Comparison of ENCODE assay signal across 9 cellular contexts in the genomic region with DNA sequence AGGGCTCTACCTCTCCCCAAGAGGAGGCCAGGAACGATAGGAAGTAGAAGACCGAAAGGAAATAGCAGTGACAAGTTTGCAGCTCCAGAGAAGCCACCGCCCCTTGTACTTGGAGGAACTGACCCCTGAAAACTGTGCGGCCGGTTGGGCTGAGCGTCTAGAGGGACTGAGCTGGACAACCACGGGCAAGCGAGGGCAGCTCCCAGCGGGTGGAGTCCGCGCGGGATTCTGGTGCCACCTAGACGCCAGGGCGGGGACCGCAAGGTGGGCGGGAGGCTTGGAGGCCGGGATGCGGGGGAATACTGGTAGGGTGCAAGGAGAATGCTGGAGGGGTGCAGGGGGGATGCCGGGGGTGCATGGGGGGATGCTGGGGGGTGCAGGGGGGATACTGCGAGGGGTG. TPM values are rescaled to one million over a fixed set of nuclear protein-coding genes. Genes with fewer than 3 reads are reported as not detected.
DNase-seq lines count a peak whose midpoint lies in the region; ATAC-seq, FAIRE-seq and TF ChIP-seq lines count a peak whose summit lies in the region.
"Had no signal": no experiment of that assay in that cellular context is flagged by ENCODE, and none has a peak within 500 bp of the region (broad histone marks: within the 10 kb centered on the region; RNA-seq: fewer than 3 reads in every experiment).

No MANE protein-coding gene starts in this region.

- TF ChIP-seq POLR2A in gastroesophageal sphincter (IDR thresholded peaks at IDR 0.05) = no peak

- H3K27ac ChIP-seq in gastroesophageal sphincter (no peak overlapping the region), psoas muscle (no peak overlapping the region)
- H3K27ac ChIP-seq in CD4-positive, alpha-beta T cell (ENCODE audit: low read depth, low read length) = no peak overlapping the region

- intact Hi-C loops in psoas muscle (cut with DNase I) = no loop called here
- intact Hi-C loops in CD4-positive, alpha-beta T cell (cut with DNase I, micrococcal nuclease) = no loop called here

- H3K27me3 ChIP-seq in gastroesophageal sphincter (peaks cover 82% of the 10 kb centered on the region), psoas muscle (ENCODE audit: insufficient read depth in 3 of 3, low read length in 2 of 3) (peaks cover 3 to 60% (median 23%) of the 10 kb centered on the region in 3 donors)
- peaks cover 58% of the 10 kb centered on the region for H3K27me3 ChIP-seq in CD4-positive, alpha-beta T cell (ENCODE audit: control insufficient read depth, insufficient read depth, low read length)

- peaks cover 12% of the 10 kb centered on the region for H3K9me3 Mint-ChIP-seq in WTC11
- H3K9me3 Mint-ChIP-seq in CD4-positive, alpha-beta T cell = no peaks in the 10 kb centered on the region
- H3K9me3 Mint-ChIP-seq: stimulated activated naive CD8-positive, alpha-beta T cell treated with anti-CD3 and anti-CD28 coated beads, Interleukin-15, Interleukin-2, amounts not matched to agents 100 ng/mL and 50 ng/mL, for 24 hours had no signal

- H3K4me3 Mint-ChIP-seq in WTC11 = peak overlapping the region; percentile 54
- H3K4me3 Mint-ChIP-seq in CD4-positive, alpha-beta T cell = no peak overlapping the region

- no peaks in the 10 kb centered on the region for H3K9me3 ChIP-seq in gastroesophageal sphincter
- H3K9me3 ChIP-seq in psoas muscle = no peaks in the 10 kb centered on the region
- no peaks in the 10 kb centered on the region for H3K9me3 ChIP-seq in CD4-positive, alpha-beta T cell (ENCODE audit: control insufficient read depth, low read length)

- peaks cover 82% of the 10 kb centered on the region for H3K27me3 Mint-ChIP-seq in WTC11 (ENCODE audit: low read depth)
- H3K27me3 Mint-ChIP-seq in CD4-positive, alpha-beta T cell = peaks cover 79% of the 10 kb centered on the region

- POLR2A ChIA-PET in WTC11 (lab: Charles Lee) = no interaction called here
- POLR2A ChIA-PET in CD4-positive, alpha-beta T cell (lab: Charles Lee) = no interaction called here

- ATAC-seq in WTC11 (peak; percentile 11), gastroesophageal sphincter (peak; percentile 75), psoas muscle (peak; percentile 70 to 82 (median 78)), HG02798 (IDR thresholded peaks at IDR 0.05; ENCODE audit: poor library complexity, unreplicated experiment) (no peak)
- ATAC-seq in CD4-positive, alpha-beta T cell (ENCODE audit: poor library complexity) = no peak

- peak; percentile 76 for FAIRE-seq in GM19239 (lab: Jason Lieb, UNC)

- CTCF ChIA-PET in WTC11 (lab: Charles Lee) = interaction anchor here (0.6 to 5.2 kb wide), 18 partner anchors 10 to 597 kb away, joined by 3 to 42 read pairs (median 4); partner anchors contain the start of gene TMIGD1
- CTCF ChIA-PET in CD4-positive, alpha-beta T cell (lab: Charles Lee) = no interaction called here

- H3K36me3 ChIP-seq in gastroesophageal sphincter (no peaks in the 10 kb centered on the region), psoas muscle (ENCODE audit: insufficient read depth in 1 of 2, low read depth in 1 of 2) (no peaks in the 10 kb centered on the region)

- DNase-seq in AG09309 (ENCODE audit: low read depth) (no peak), GM19239 (ENCODE audit: insufficient read length, low spot score) (peak; percentile 61), WTC11 (ENCODE audit: low spot score) (peak; percentile 75), psoas muscle (peak; percentile 53 to 73)
- DNase-seq in CD4-positive, alpha-beta T cell = no peak
- no peak for DNase-seq in stimulated activated naive CD4-positive, alpha-beta T cell (lab: John Stamatoyannopoulos, UW)

- no peak for TF ChIP-seq EP300 in gastroesophageal sphincter (IDR thresholded peaks at IDR 0.05)

- H3K4me1 ChIP-seq in gastroesophageal sphincter = peaks cover 0 to 40% (median 17%) of the 10 kb centered on the region in 3 donors
- peaks cover 7% of the 10 kb centered on the region for H3K4me1 ChIP-seq in psoas muscle

- 5 to 12% methylated on average over 3 to 13 of the region's 20 CpGs for WGBS in gastroesophageal sphincter (ENCODE audit: low coverage in 1 of 2), 2 donors
- 4 to 6% (median 5%) methylated on average over 10 to 20 of the region's 20 CpGs for WGBS in psoas muscle, 3 donors

- TF ChIP-seq CTCF in AG09309 (IDR thresholded peaks at IDR 0.05; ENCODE audit: control insufficient read depth, insufficient read depth, low read depth, low read length, missing control alignments) (peak; percentile 54), WTC11 (IDR thresholded peaks at IDR 0.05) (no peak), gastroesophageal sphincter (IDR thresholded peaks at IDR 0.05) (peak in 3 of 4 experiments; percentile 41 to 59 (median 49)), psoas muscle (IDR thresholded peaks at IDR 0.05) (peak; percentile 29)
- TF ChIP-seq CTCF in CD4-positive, alpha-beta T cell (IDR thresholded peaks at IDR 0.05) = no peak

- H3K36me3 Mint-ChIP-seq in WTC11 = peaks cover 5% of the 10 kb centered on the region; the same call in 1 of the 2 replicates
- H3K36me3 Mint-ChIP-seq in CD4-positive, alpha-beta T cell (ENCODE audit: low read depth) = no peaks in the 10 kb centered on the region

- no peak overlapping the region for H3K27ac Mint-ChIP-seq in WTC11
- no peak overlapping the region for H3K27ac Mint-ChIP-seq in CD4-positive, alpha-beta T cell
- H3K27ac Mint-ChIP-seq: stimulated activated naive CD8-positive, alpha-beta T cell treated with anti-CD3 and anti-CD28 coated beads, Interleukin-15, Interleukin-2, amounts not matched to agents 100 ng/mL and 50 ng/mL, for 24 hours had no signal

- H3K4me1 Mint-ChIP-seq in WTC11 = peaks cover 28% of the 10 kb centered on the region
- peaks cover 22% of the 10 kb centered on the region for H3K4me1 Mint-ChIP-seq in CD4-positive, alpha-beta T cell (ENCODE audit: low read depth)

- no peak overlapping the region for H3K4me3 ChIP-seq in AG09309 (ENCODE audit: control insufficient read depth, low read depth, low read length)
- no peak overlapping the region for H3K4me3 ChIP-seq in gastroesophageal sphincter
- H3K4me3 ChIP-seq in psoas muscle = no peak overlapping the region

TF ChIP-seq in WTC11, 78 proteins besides CTCF, POLR2A, EP300 and RAD21:
- TF ChIP-seq GABPB1 (CRISPR knock-in tag; IDR thresholded peaks at IDR 0.05) = no peak
- no peak for TF ChIP-seq JAZF1 (CRISPR knock-in tag; IDR thresholded peaks at IDR 0.05)
- TF ChIP-seq, protein P1, sequence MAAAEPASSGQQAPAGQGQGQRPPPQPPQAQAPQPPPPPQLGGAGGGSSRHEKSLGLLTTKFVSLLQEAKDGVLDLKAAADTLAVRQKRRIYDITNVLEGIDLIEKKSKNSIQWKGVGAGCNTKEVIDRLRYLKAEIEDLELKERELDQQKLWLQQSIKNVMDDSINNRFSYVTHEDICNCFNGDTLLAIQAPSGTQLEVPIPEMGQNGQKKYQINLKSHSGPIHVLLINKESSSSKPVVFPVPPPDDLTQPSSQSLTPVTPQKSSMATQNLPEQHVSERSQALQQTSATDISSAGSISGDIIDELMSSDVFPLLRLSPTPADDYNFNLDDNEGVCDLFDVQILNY (CRISPR knock-in tag; IDR thresholded peaks at IDR 0.05) = no peak
- TF ChIP-seq ZSCAN18 (CRISPR knock-in tag; IDR thresholded peaks at IDR 0.05) = no peak
- no peak for TF ChIP-seq KAT7 (CRISPR knock-in tag; IDR thresholded peaks at IDR 0.05; ENCODE audit: borderline replicate concordance)
- TF ChIP-seq, protein P2, sequence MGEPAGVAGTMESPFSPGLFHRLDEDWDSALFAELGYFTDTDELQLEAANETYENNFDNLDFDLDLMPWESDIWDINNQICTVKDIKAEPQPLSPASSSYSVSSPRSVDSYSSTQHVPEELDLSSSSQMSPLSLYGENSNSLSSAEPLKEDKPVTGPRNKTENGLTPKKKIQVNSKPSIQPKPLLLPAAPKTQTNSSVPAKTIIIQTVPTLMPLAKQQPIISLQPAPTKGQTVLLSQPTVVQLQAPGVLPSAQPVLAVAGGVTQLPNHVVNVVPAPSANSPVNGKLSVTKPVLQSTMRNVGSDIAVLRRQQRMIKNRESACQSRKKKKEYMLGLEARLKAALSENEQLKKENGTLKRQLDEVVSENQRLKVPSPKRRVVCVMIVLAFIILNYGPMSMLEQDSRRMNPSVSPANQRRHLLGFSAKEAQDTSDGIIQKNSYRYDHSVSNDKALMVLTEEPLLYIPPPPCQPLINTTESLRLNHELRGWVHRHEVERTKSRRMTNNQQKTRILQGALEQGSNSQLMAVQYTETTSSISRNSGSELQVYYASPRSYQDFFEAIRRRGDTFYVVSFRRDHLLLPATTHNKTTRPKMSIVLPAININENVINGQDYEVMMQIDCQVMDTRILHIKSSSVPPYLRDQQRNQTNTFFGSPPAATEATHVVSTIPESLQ (CRISPR knock-in tag; IDR thresholded peaks at IDR 0.05) = no peak
- TF ChIP-seq, protein P3, sequence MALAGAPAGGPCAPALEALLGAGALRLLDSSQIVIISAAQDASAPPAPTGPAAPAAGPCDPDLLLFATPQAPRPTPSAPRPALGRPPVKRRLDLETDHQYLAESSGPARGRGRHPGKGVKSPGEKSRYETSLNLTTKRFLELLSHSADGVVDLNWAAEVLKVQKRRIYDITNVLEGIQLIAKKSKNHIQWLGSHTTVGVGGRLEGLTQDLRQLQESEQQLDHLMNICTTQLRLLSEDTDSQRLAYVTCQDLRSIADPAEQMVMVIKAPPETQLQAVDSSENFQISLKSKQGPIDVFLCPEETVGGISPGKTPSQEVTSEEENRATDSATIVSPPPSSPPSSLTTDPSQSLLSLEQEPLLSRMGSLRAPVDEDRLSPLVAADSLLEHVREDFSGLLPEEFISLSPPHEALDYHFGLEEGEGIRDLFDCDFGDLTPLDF (CRISPR knock-in tag; IDR thresholded peaks at IDR 0.05) = no peak
- TF ChIP-seq ATF1 (CRISPR knock-in tag; IDR thresholded peaks at IDR 0.05) = no peak
- TF ChIP-seq CREM (CRISPR knock-in tag; IDR thresholded peaks at IDR 0.05) = no peak

RNA-seq across cellular contexts. Expression of gene SLC6A4, which starts 1.3 kb away (rescaled TPM):
- total RNA-seq in WTC11 (2021) (0.07 to 0.32 TPM (median 0.13 TPM) in 3 replicates), gastroesophageal sphincter (under 1 TPM; under 0.01 to 0.22 (median 0.09) TPM), psoas muscle (not detected)
- under 1 TPM in 2 of 3 donors, not detected in 1; 0.01 to 0.06 TPM for polyA plus RNA-seq in psoas muscle
- total RNA-seq in CD4-positive, alpha-beta T cell = not detected

RNA-seq across cellular contexts. Expression of gene BLMH, which starts 54.9 kb away (rescaled TPM):
- total RNA-seq in WTC11 (2021) (63.9 to 67.3 TPM (median 65.3 TPM) in 3 replicates), gastroesophageal sphincter (10 to 100 TPM; 17.8 to 29.3 (median 20.7) TPM), psoas muscle (10 to 100 TPM; 21.2 to 29.2 (median 23.8) TPM)
- 10 to 100 TPM; 17.0 to 33.0 (median 17.6) TPM for polyA plus RNA-seq in psoas muscle
- 10 to 100 TPM; 32.9 to 36.5 TPM for total RNA-seq in CD4-positive, alpha-beta T cell

Comparison
In these comparisons a context has a peak if more than half of its experiments do, and no peak if none do; other contexts are left out.
1. DNase-seq: peak in GM19239 (single experiment), WTC11 (single experiment) and psoas muscle (2 of 2); none in AG09309 (single experiment), CD4-positive, alpha-beta T cell (0 of 10) and stimulated activated naive CD4-positive, alpha-beta T cell (0 of 6).
2. CTCF ChIP-seq: peak in AG09309 (single experiment), gastroesophageal sphincter (3 of 4) and psoas muscle (single experiment); none in WTC11 (single experiment) and CD4-positive, alpha-beta T cell (single experiment).
3. ATAC-seq: peak in WTC11 (single experiment), gastroesophageal sphincter (single experiment) and psoas muscle (4 of 4); none in CD4-positive, alpha-beta T cell (single experiment) and HG02798 (single experiment).